In the genomic region with DNA sequence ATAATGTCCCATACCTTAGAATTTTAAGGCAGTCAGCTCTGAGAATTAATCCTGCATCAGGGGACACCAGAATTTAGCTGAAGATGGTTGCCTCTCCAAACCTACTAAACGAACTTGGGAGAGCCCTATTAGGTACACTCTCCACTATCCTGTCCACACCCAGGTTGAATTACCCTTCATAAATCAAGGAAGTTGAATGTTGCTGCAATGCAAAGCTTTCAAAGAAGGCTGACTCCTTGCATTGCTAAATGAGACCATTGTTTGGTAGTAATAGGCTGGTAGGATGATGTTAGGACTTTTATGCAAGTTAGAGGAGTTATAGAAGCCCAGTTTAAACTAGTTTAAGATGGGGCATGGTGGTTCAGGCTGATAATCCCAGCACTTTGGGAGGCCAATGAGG, we compare ENCODE assay signal across 7 cellular contexts. TPM values are rescaled to one million over a fixed set of nuclear protein-coding genes. Genes with fewer than 3 reads are reported as not detected.
A peak's percentile ranks its signal among the peaks of the same experiment; 100 is the strongest.
DNase-seq lines count a peak whose midpoint lies in the region; ATAC-seq, FAIRE-seq and TF ChIP-seq lines count a peak whose summit lies in the region.
"Not testable (repeated sequence)": the region's sequence is repeated elsewhere in the genome, so short reads cannot be mapped to it uniquely, and the experiment has no call there.

No MANE protein-coding gene starts in this region.

- FAIRE-seq in bronchial epithelial cell (lab: Jason Lieb, UNC) (peak; percentile 94), colon (lab: Jason Lieb, UNC) (peak; percentile 88), pancreas (lab: Jason Lieb, UNC) (peak; percentile 5)

- ATAC-seq in esophagus mucosa (peak; percentile 38), left colon (peak; percentile 76), left lung (peak; percentile 21), mucosa of descending colon (peak; percentile 88)
- ATAC-seq in pancreas = not testable (repeated sequence)

- TF ChIP-seq CTCF in bronchial epithelial cell (IDR thresholded peaks at IDR 0.05; ENCODE audit: insufficient read depth, low read length, severe bottlenecking); left lung (IDR thresholded peaks at IDR 0.05); mucosa of descending colon (IDR thresholded peaks at IDR 0.05); pancreas (IDR thresholded peaks at IDR 0.05): not testable (repeated sequence)

- no CpG with 5 or more reads among the region's 1 CpG for WGBS in pancreas, 2 donors

- H3K9me3 ChIP-seq in left lung, mucosa of descending colon, pancreas: not testable (repeated sequence)

- intact Hi-C loops in left colon (cut with DNase I, micrococcal nuclease); left lung (cut with DNase I); mucosa of descending colon (cut with DNase I, micrococcal nuclease); pancreas (cut with DNase I): not testable (repeated sequence)

- not testable (repeated sequence) for H3K36me3 ChIP-seq in bronchial epithelial cell (ENCODE audit: control insufficient read depth, insufficient read depth, low read length); left lung; mucosa of descending colon (ENCODE audit: low read depth); pancreas

- not testable (repeated sequence) for H3K4me3 ChIP-seq in bronchial epithelial cell (ENCODE audit: low read depth, low read length); left lung; mucosa of descending colon; pancreas

- not testable (repeated sequence) for DNase-seq in bronchial epithelial cell (ENCODE audit: low read depth); left colon; left lung; mucosa of descending colon; pancreas

- H3K27ac ChIP-seq in left lung, pancreas: not testable (repeated sequence)

- not testable (repeated sequence) for H3K4me1 ChIP-seq in left lung; mucosa of descending colon (ENCODE audit: low read depth); pancreas

- H3K27me3 ChIP-seq in bronchial epithelial cell (ENCODE audit: control insufficient read depth, insufficient read depth, low read length); left lung; pancreas: not testable (repeated sequence)

RNA-seq across cellular contexts. Expression of gene GTF2H2C, which starts 18.6 kb away (rescaled TPM):
- total RNA-seq in bronchial epithelial cell = 21.9 and 26.1 TPM in 2 replicates
- 12.9 TPM for total RNA-seq in esophagus mucosa
- 10 to 100 TPM; 20.3 to 24.8 TPM for total RNA-seq in left colon
- total RNA-seq in left lung = 10 to 100 TPM; 30.6 to 36.0 TPM
- total RNA-seq in mucosa of descending colon = 10 to 100 TPM; 25.7 to 39.1 (median 26.4) TPM
- total RNA-seq in pancreas = 10 to 100 TPM in 5 of 6 donors, 1 to 10 TPM in 1; 9.4 to 15.6 (median 13.4) TPM
- 10 to 100 TPM; 13.3 TPM for polyA plus RNA-seq in pancreas

RNA-seq across cellular contexts. Expression of gene OCLN, which starts 48.8 kb away (rescaled TPM):
- total RNA-seq in bronchial epithelial cell (76.9 and 109 TPM in 2 replicates), esophagus mucosa (58.1 TPM), left colon (100 to 1,000 TPM; 127 to 129 TPM), left lung (100 to 1,000 TPM in 1 of 2 donors, 10 to 100 TPM in 1; 85.7 to 124 TPM), mucosa of descending colon (100 to 1,000 TPM in 2 of 3 donors, 10 to 100 TPM in 1; 50.2 to 134 (median 130) TPM), pancreas (100 to 1,000 TPM in 1 of 6 donors, 10 to 100 TPM in 5; 38.5 to 107 (median 44.7) TPM)
- 10 to 100 TPM; 10.9 to 12.9 TPM for polyA plus RNA-seq in pancreas
